8 cellular contexts compared by ENCODE assay signal in genomic region chr2:230411484-230412368, GRCh38. TPM values are rescaled to one million over a fixed set of nuclear protein-coding genes. Genes with fewer than 3 reads are reported as not detected.
DNase-seq lines count a peak whose midpoint lies in the region; ATAC-seq, FAIRE-seq and TF ChIP-seq lines count a peak whose summit lies in the region.

No MANE protein-coding gene starts in this region.

- peak overlapping the region; percentile 88 for H3K27ac ChIP-seq in CD4-positive, alpha-beta memory T cell (ENCODE audit: low read depth, low read length)
- H3K27ac ChIP-seq in PC-9 (no peak overlapping the region), testis (peak overlapping the region; percentile 78 to 86)

- peak overlapping the region; percentile 96 to 100 (median 99) for H3K27ac Mint-ChIP-seq in CD4-positive, alpha-beta memory T cell
- no peak overlapping the region for H3K27ac Mint-ChIP-seq in nephron progenitor cell

- peak overlapping the region; percentile 93 for H3K4me2 ChIP-seq in PC-9

- no peak for TF ChIP-seq POLR2A in testis (IDR thresholded peaks at IDR 0.05)

- no peak for TF ChIP-seq CTCF in PC-9 (conservative IDR thresholded peaks at IDR 0.05)
- no peak for TF ChIP-seq CTCF in nephron progenitor cell (IDR thresholded peaks at IDR 0.05)
- no peak for TF ChIP-seq CTCF in testis (IDR thresholded peaks at IDR 0.05)

- peak overlapping the region; percentile 83 to 89 for H3K4me3 ChIP-seq in CD4-positive, alpha-beta memory T cell (ENCODE audit: low read length in 2 of 2)
- H3K4me3 ChIP-seq in PC-9 (peak overlapping the region; percentile 75), testis (peak overlapping the region; percentile 65 to 69)

- peak; percentile 61 to 74 (median 66) for DNase-seq in CD4-positive, alpha-beta memory T cell
- DNase-seq in GM19239 (ENCODE audit: insufficient read length, low spot score) = peak; percentile 54
- peak in 1 of 2 experiments; percentile 55 for DNase-seq in PC-9
- peak; percentile 88 for DNase-seq in activated effector memory CD4-positive, alpha-beta T cell treated with anti-CD3 and anti-CD28 coated beads, Interleukin-2, amount 50 U/mL, for 16 hours
- peak; percentile 24 for DNase-seq in fibroblast of the conjunctiva (ENCODE audit: low read depth)
- peak; percentile 72 for DNase-seq in nephron progenitor cell
- DNase-seq in testis = peak; percentile 48

- POLR2A ChIA-PET in CD4-positive, alpha-beta memory T cell (lab: Charles Lee; ENCODE audit: partially characterized antibody) = interaction anchor here (0.7 to 3.2 kb wide), 14 partner anchors 14 to 192 kb away, joined by 3 to 16 read pairs (median 4); partner anchors contain the start of genes SP110, SP140 and SP140L
- POLR2A ChIA-PET in PC-9 (lab: Charles Lee; ENCODE audit: unreplicated experiment) = no interaction called here

- no TSS peak for BruUV-seq in PC-9 (replicated peaks; lab: Mats Ljungman, UMichigan)

- no peaks in the 10 kb centered on the region for H4K20me1 ChIP-seq in PC-9 (ENCODE audit: insufficient read depth)

- CTCF ChIA-PET in CD4-positive, alpha-beta memory T cell (lab: Charles Lee; ENCODE audit: partially characterized antibody) = interaction anchor here (0.7 to 1.0 kb wide), 3 partner anchors 37 to 199 kb away, joined by 3 to 4 read pairs (median 3); no protein-coding TSS in a partner anchor
- CTCF ChIA-PET in PC-9 (lab: Charles Lee) = no interaction called here

- no peaks in the 10 kb centered on the region for H3K36me3 ChIP-seq in CD4-positive, alpha-beta memory T cell (ENCODE audit: insufficient read depth, low read length)
- H3K36me3 ChIP-seq in PC-9 (ENCODE audit: low read depth) (no peaks in the 10 kb centered on the region), testis (ENCODE audit: low read depth, missing control alignments) (no peaks in the 10 kb centered on the region)

- H3K9me2 ChIP-seq in PC-9 (ENCODE audit: insufficient read depth) = no peaks in the 10 kb centered on the region

- 1 to 2% methylated on average over 30 to 61 of the region's 61 CpGs for WGBS in testis, 2 donors

- H3K4me1 Mint-ChIP-seq in CD4-positive, alpha-beta memory T cell = peaks cover 41 to 90% (median 62%) of the 10 kb centered on the region in 4 donors
- peaks cover 11% of the 10 kb centered on the region for H3K4me1 Mint-ChIP-seq in nephron progenitor cell

- H3K4me3 Mint-ChIP-seq in CD4-positive, alpha-beta memory T cell = peak overlapping the region; percentile 97 to 100 (median 100)
- H3K4me3 Mint-ChIP-seq in nephron progenitor cell = peak overlapping the region; percentile 87

- ATAC-seq in HG03354 (IDR thresholded peaks at IDR 0.05; ENCODE audit: poor library complexity, severe bottlenecking, unreplicated experiment) = peak; percentile 66

- intact Hi-C loops in CD4-positive, alpha-beta memory T cell (cut with micrococcal nuclease) = loop anchor here (2.0 to 10.0 kb wide), 4 partner anchors 85 to 344 kb away; partner anchors contain the start of genes CAB39, SLC16A14 and SP140L
- intact Hi-C loops in PC-9 (cut with micrococcal nuclease; ENCODE audit: unreplicated experiment) (loop anchor here (2.0 to 10.0 kb wide), 2 partner anchors 85 to 203 kb away; partner anchors contain the start of gene SP140L), testis (cut with DNase I; ENCODE audit: low total_unique reads) (no loop called here)

- H3K9me3 ChIP-seq in CD4-positive, alpha-beta memory T cell (ENCODE audit: control insufficient read depth in 1 of 2, low read length in 2 of 2) = no peaks in the 10 kb centered on the region
- H3K9me3 ChIP-seq in PC-9 (ENCODE audit: insufficient read depth, low read depth) (no peaks in the 10 kb centered on the region), testis (no peaks in the 10 kb centered on the region)

- peaks cover 67% of the 10 kb centered on the region for H3K4me1 ChIP-seq in CD4-positive, alpha-beta memory T cell (ENCODE audit: insufficient read depth, low read length)
- H3K4me1 ChIP-seq in PC-9 (replicated peaks; ENCODE audit: insufficient read depth) (peaks cover 11% of the 10 kb centered on the region), testis (peaks cover 4% of the 10 kb centered on the region)

- H3K9me3 Mint-ChIP-seq in CD4-positive, alpha-beta memory T cell = no peaks in the 10 kb centered on the region
- H3K9me3 Mint-ChIP-seq in nephron progenitor cell = no peaks in the 10 kb centered on the region

- H2AFZ ChIP-seq in PC-9 = peak overlapping the region; percentile 90

- peaks cover 5% of the 10 kb centered on the region; the same call in 1 of the 2 replicates for H3F3A ChIP-seq in PC-9 (ENCODE audit: insufficient read depth, low read depth)

- no peaks in the 10 kb centered on the region for H3K27me3 ChIP-seq in CD4-positive, alpha-beta memory T cell (ENCODE audit: insufficient read depth, low read length)
- H3K27me3 ChIP-seq in PC-9 (ENCODE audit: insufficient read depth, low read depth) = no peaks in the 10 kb centered on the region
- no peaks in the 10 kb centered on the region for H3K27me3 ChIP-seq in testis

- FAIRE-seq in GM19239 (lab: Jason Lieb, UNC) = peak; percentile 48

- no peaks in the 10 kb centered on the region for H3K27me3 Mint-ChIP-seq in CD4-positive, alpha-beta memory T cell
- peaks cover 72% of the 10 kb centered on the region for H3K27me3 Mint-ChIP-seq in nephron progenitor cell (ENCODE audit: low read depth, poor library complexity)

- H3K36me3 Mint-ChIP-seq in CD4-positive, alpha-beta memory T cell = peaks cover 7 to 26% of the 10 kb centered on the region in 2 donors
- H3K36me3 Mint-ChIP-seq in nephron progenitor cell (ENCODE audit: low read depth) = no peaks in the 10 kb centered on the region

- H3K79me2 ChIP-seq in PC-9 (ENCODE audit: low read depth) = 0 out of 2 replicates have a peak, but pooled peaks cover 4% of the 10 kb centered on the region

RNA-seq across cellular contexts. Expression of gene SP100, which starts 4.3 kb away (rescaled TPM):
- total RNA-seq in CD4-positive, alpha-beta memory T cell = 100 to 1,000 TPM; 210 to 226 TPM
- polyA plus RNA-seq in CD4-positive, alpha-beta memory T cell = 100 to 1,000 TPM; 101 to 222 TPM
- total RNA-seq in PC-9 (2021) (50.2 and 61.7 TPM in 2 replicates), testis (10 to 100 TPM; 26.8 to 43.7 TPM)
- 15.2 TPM for polyA plus RNA-seq in testis (ENCODE audit: insufficient read depth, low read depth, low replicate concordance)
